In genomic region chr6:28172006-28172405, GRCh38 we compare ENCODE assay signal across 7 cellular contexts. TPM values are rescaled to one million over a fixed set of nuclear protein-coding genes. Genes with fewer than 3 reads are reported as not detected.
"Had no signal": no experiment of that assay in that cellular context is flagged by ENCODE, and none has a peak within 500 bp of the region (broad histone marks: within the 10 kb centered on the region; RNA-seq: fewer than 3 reads in every experiment).

No MANE protein-coding gene starts in this region.

- H3K4me3 Mint-ChIP-seq: GM23338, H9 had no signal

- H3K27ac ChIP-seq: HL-60 had no signal

- H3K4me2 ChIP-seq: GM23338 had no signal

- DNase-seq: H9, HCEC 1CT, KG1 had no signal

- H3K4me3 ChIP-seq: GM23338, K562 had no signal

- H3K4me1 Mint-ChIP-seq: GM23338, H9 had no signal

- H3K9me3 Mint-ChIP-seq: GM23338 had no signal

- ATAC-seq: GM23338, HepG2, K562 had no signal

- H3K27ac Mint-ChIP-seq: GM23338, H9 had no signal

- H2AFZ ChIP-seq: GM23338 had no signal

RNA-seq across cellular contexts. Expression of gene ZSCAN16, which starts 47.6 kb away (rescaled TPM):
- total RNA-seq: K562 had no signal
